In genomic region chr9:98678244-98678842, GRCh38 we compare ENCODE assay signal across 12 cellular contexts. TPM values are rescaled to one million over a fixed set of nuclear protein-coding genes. Genes with fewer than 3 reads are reported as not detected.
DNase-seq lines count a peak whose midpoint lies in the region; ATAC-seq and TF ChIP-seq lines count a peak whose summit lies in the region.
"Had no signal": no experiment of that assay in that cellular context is flagged by ENCODE, and none has a peak within 500 bp of the region (broad histone marks: within the 10 kb centered on the region; RNA-seq: fewer than 3 reads in every experiment).

No MANE protein-coding gene starts in this region.

- peak; percentile 39 for DNase-seq in activated CD4-positive, alpha-beta T cell treated with anti-CD3 and anti-CD28 coated beads for 48 hours
- no peak for DNase-seq in activated CD4-positive, alpha-beta T cell treated with anti-CD3 and anti-CD28 coated beads for 1 hour
- DNase-seq in IMR-90 (no peak), choroid plexus epithelial cell (ENCODE audit: low read depth) (peak; percentile 26), osteoblast (ENCODE audit: insufficient read length, low spot score, missing footprints) (no peak), SK-N-DZ (ENCODE audit: low spot score) (no peak)
- DNase-seq in activated T-helper 2 cell treated with anti-CD3 and anti-CD28 coated beads, Interferon-gamma antibody, Interleukin-2, Interleukin-4, amounts not matched to agents 10 μg/mL and 5 μg/mL and 100 μg/mL, durations not matched to agents 14 hours and 24 hours and 36 hours (ENCODE audit: low spot score) = no peak
- DNase-seq: CD8-positive, alpha-beta memory T cell; NCI-H1105 had no signal

- H4K20me1 ChIP-seq in IMR-90 (ENCODE audit: insufficient read depth, low read length) (0 out of 2 replicates have a peak, but pooled peaks cover 6% of the 10 kb centered on the region), osteoblast (ENCODE audit: insufficient read depth, low read length) (no peaks in the 10 kb centered on the region)

- H2BK15ac ChIP-seq in IMR-90 (ENCODE audit: low read depth, low read length) = no peak overlapping the region

- H4K8ac ChIP-seq in IMR-90 (ENCODE audit: low read depth in 2 of 2, low read length in 2 of 2) = no peak overlapping the region

- no peaks in the 10 kb centered on the region; the same call in none of the 2 replicates for H3K27me3 ChIP-seq in IMR-90 (ENCODE audit: control insufficient read depth, insufficient read depth, low read length)
- H3K27me3 ChIP-seq in osteoblast (ENCODE audit: insufficient read depth, low read length) = peaks cover 22% of the 10 kb centered on the region

- no CpG with 5 or more reads among the region's 9 CpGs for WGBS in IMR-90 (ENCODE audit: extremely low coverage in 2 of 2, insufficient read length in 1 of 2), 2 experiments

- POLR2A ChIA-PET in IMR-90 (lab: Charles Lee; ENCODE audit: unreplicated experiment) = no interaction called here

- in situ Hi-C loops in IMR-90 (cut with MboI; ENCODE audit: low sequenced_read_pairs) = no loop called here

- H3K4me3 ChIP-seq in IMR-90 (ENCODE audit: insufficient read depth, low read depth, low read length) (no peak overlapping the region), choroid plexus epithelial cell (ENCODE audit: low read depth, low read length) (no peak overlapping the region), osteoblast (ENCODE audit: insufficient read depth, low read length) (no peak overlapping the region)
- H3K4me3 ChIP-seq: HAP-1 had no signal

- no TSS peak for BruUV-seq in IMR-90 (replicated peaks; lab: Mats Ljungman, UMichigan)

- H2BK20ac ChIP-seq in IMR-90 (ENCODE audit: low read depth, low read length) = no peak overlapping the region

- CTCF ChIA-PET in IMR-90 (lab: Yijun Ruan, JAX) = no interaction called here

- no peak overlapping the region for H3K27ac Mint-ChIP-seq in activated T-helper 2 cell treated with anti-CD3 and anti-CD28 coated beads, Interferon-gamma antibody, Interleukin-2, Interleukin-4, amounts not matched to agents 10 μg/mL and 5 μg/mL and 100 μg/mL, durations not matched to agents 14 hours and 24 hours and 36 hours
- H3K27ac Mint-ChIP-seq: CD8-positive, alpha-beta memory T cell; stimulated activated naive CD8-positive, alpha-beta T cell treated with anti-CD3 and anti-CD28 coated beads, Interleukin-15, Interleukin-2, amounts not matched to agents 100 ng/mL and 50 ng/mL, for 24 hours had no signal

- H4K91ac ChIP-seq in IMR-90 (ENCODE audit: insufficient read depth, low read depth, low read length) = no peak overlapping the region

- H3K4me2 ChIP-seq in IMR-90 (ENCODE audit: low read depth, low read length) (no peak overlapping the region), osteoblast (ENCODE audit: insufficient read depth, low read length) (no peak overlapping the region)

- H3K27me3 Mint-ChIP-seq in activated T-helper 2 cell treated with anti-CD3 and anti-CD28 coated beads, Interferon-gamma antibody, Interleukin-2, Interleukin-4, amounts not matched to agents 10 μg/mL and 5 μg/mL and 100 μg/mL, durations not matched to agents 14 hours and 24 hours and 36 hours (ENCODE audit: low read depth) = peaks cover 23% of the 10 kb centered on the region

- H4K5ac ChIP-seq in IMR-90 (ENCODE audit: low read depth, low read length) = no peak overlapping the region

- no peak overlapping the region for H2BK5ac ChIP-seq in IMR-90 (ENCODE audit: low read depth, low read length, poor library complexity, severe bottlenecking)

- no peak overlapping the region for H3K18ac ChIP-seq in IMR-90 (ENCODE audit: low read depth, low read length)

- no peaks in the 10 kb centered on the region for H3K79me2 ChIP-seq in osteoblast (ENCODE audit: insufficient read depth, low read length)

- H3K9me3 Mint-ChIP-seq in activated T-helper 2 cell treated with anti-CD3 and anti-CD28 coated beads, Interferon-gamma antibody, Interleukin-2, Interleukin-4, amounts not matched to agents 10 μg/mL and 5 μg/mL and 100 μg/mL, durations not matched to agents 14 hours and 24 hours and 36 hours = no peaks in the 10 kb centered on the region

- no peak overlapping the region for H3K23ac ChIP-seq in IMR-90 (ENCODE audit: low read depth, low read length)

- H3K79me1 ChIP-seq in IMR-90 (ENCODE audit: low read depth in 1 of 2, low read length in 2 of 2) = peaks cover 12 to 43% of the 10 kb centered on the region in 2 experiments; a peak in 3 of 4 replicates

- intact Hi-C loops in IMR-90 (cut with micrococcal nuclease) = no loop called here
- intact Hi-C loops in activated T-helper 2 cell treated with anti-CD3 and anti-CD28 coated beads, Interferon-gamma antibody, Interleukin-2, Interleukin-4, amounts not matched to agents 10 μg/mL and 5 μg/mL and 100 μg/mL, durations not matched to agents 14 hours and 24 hours and 36 hours (cut with micrococcal nuclease) = no loop called here

- TF ChIP-seq CTCF in IMR-90 (conservative IDR thresholded peaks at IDR 0.05; ENCODE audit: low read depth, low read length) (peak; percentile 33; the same call in 1 of the 2 replicates), choroid plexus epithelial cell (conservative IDR thresholded peaks at IDR 0.05; ENCODE audit: low read depth, low read length) (peak; percentile 75), osteoblast (IDR thresholded peaks at IDR 0.05; ENCODE audit: extremely low read depth, low read depth, low read length) (peak; percentile 65)

- H3K36me3 Mint-ChIP-seq in activated T-helper 2 cell treated with anti-CD3 and anti-CD28 coated beads, Interferon-gamma antibody, Interleukin-2, Interleukin-4, amounts not matched to agents 10 μg/mL and 5 μg/mL and 100 μg/mL, durations not matched to agents 14 hours and 24 hours and 36 hours (ENCODE audit: low read depth) = no peaks in the 10 kb centered on the region
- H3K36me3 Mint-ChIP-seq: CD8-positive, alpha-beta memory T cell had no signal

- H3K9me3 ChIP-seq in IMR-90 (ENCODE audit: control insufficient read depth, insufficient read depth, low read length) (peaks cover 7% of the 10 kb centered on the region), osteoblast (ENCODE audit: low read depth, low read length) (no peaks in the 10 kb centered on the region)
- H3K9me3 ChIP-seq: HAP-1 had no signal

- H3K27ac ChIP-seq in IMR-90 (ENCODE audit: insufficient read depth, low read length) (no peak overlapping the region), osteoblast (ENCODE audit: low read depth, low read length) (no peak overlapping the region)

- H3K14ac ChIP-seq in IMR-90 (replicated peaks; ENCODE audit: low read depth, low read length) = no peak overlapping the region

- dilution Hi-C loops in IMR-90 (cut with HindIII; ENCODE audit: low sequenced_read_pairs, unreplicated experiment) = no loop called here

- H3K4ac ChIP-seq in IMR-90 (ENCODE audit: low read depth, low read length) = no peak overlapping the region

- H2AK9ac ChIP-seq in IMR-90 (replicated peaks; ENCODE audit: low read depth, low read length, poor library complexity) = no peak overlapping the region

- no peaks in the 10 kb centered on the region for H3K36me3 ChIP-seq in IMR-90 (ENCODE audit: control insufficient read depth, insufficient read depth, low read length)
- H3K36me3 ChIP-seq in osteoblast (ENCODE audit: insufficient read depth, low read length) = no peaks in the 10 kb centered on the region
- H3K36me3 ChIP-seq: HAP-1 had no signal

- H3K4me1 ChIP-seq in IMR-90 (ENCODE audit: control insufficient read depth, insufficient read depth, low read length) = 0 out of 2 replicates have a peak, but pooled peaks cover 1% of the 10 kb centered on the region
- no peaks in the 10 kb centered on the region for H3K4me1 ChIP-seq in osteoblast (ENCODE audit: insufficient read depth, low read length)

- H3K9ac ChIP-seq in IMR-90 (ENCODE audit: low read depth, low read length) = no peak overlapping the region

- peak; percentile 6; the same call in 1 of the 2 replicates for TF ChIP-seq RAD21 in IMR-90 (IDR thresholded peaks at IDR 0.05; ENCODE audit: low read length)

- H3K9me1 ChIP-seq in IMR-90 (ENCODE audit: insufficient read depth, low read length) = 0 out of 2 replicates have a peak, but pooled peaks cover 4% of the 10 kb centered on the region

- no peak overlapping the region for H2AFZ ChIP-seq in IMR-90 (replicated peaks; ENCODE audit: low read length, poor library complexity)
- no peak overlapping the region for H2AFZ ChIP-seq in osteoblast (ENCODE audit: low read length)

- no peak overlapping the region for H3K56ac ChIP-seq in IMR-90 (ENCODE audit: extremely low read depth, insufficient read depth, low read length)

- H2BK120ac ChIP-seq in IMR-90 (ENCODE audit: low read depth, low read length) = no peak overlapping the region

- no peak overlapping the region for H2AK5ac ChIP-seq in IMR-90 (ENCODE audit: low read depth, low read length)

- no peak for ATAC-seq in IMR-90 (ENCODE audit: low read depth)
- no peak for ATAC-seq in GM18909 (IDR thresholded peaks at IDR 0.05; ENCODE audit: poor library complexity, unreplicated experiment)

- no peak overlapping the region for H3K4me3 Mint-ChIP-seq in activated T-helper 2 cell treated with anti-CD3 and anti-CD28 coated beads, Interferon-gamma antibody, Interleukin-2, Interleukin-4, amounts not matched to agents 10 μg/mL and 5 μg/mL and 100 μg/mL, durations not matched to agents 14 hours and 24 hours and 36 hours (ENCODE audit: low read depth)
- H3K4me3 Mint-ChIP-seq: CD8-positive, alpha-beta memory T cell; stimulated activated naive CD8-positive, alpha-beta T cell treated with anti-CD3 and anti-CD28 coated beads, Interleukin-15, Interleukin-2, amounts not matched to agents 100 ng/mL and 50 ng/mL, for 24 hours had no signal

- H3K4me1 Mint-ChIP-seq in activated T-helper 2 cell treated with anti-CD3 and anti-CD28 coated beads, Interferon-gamma antibody, Interleukin-2, Interleukin-4, amounts not matched to agents 10 μg/mL and 5 μg/mL and 100 μg/mL, durations not matched to agents 14 hours and 24 hours and 36 hours (ENCODE audit: low read depth) = no peaks in the 10 kb centered on the region
- H3K4me1 Mint-ChIP-seq: CD8-positive, alpha-beta memory T cell had no signal

- no peak for TF ChIP-seq POLR2A in IMR-90 (IDR thresholded peaks at IDR 0.05; ENCODE audit: low read depth, low read length)

TF ChIP-seq in IMR-90, 13 proteins besides CTCF, POLR2A, EP300 and RAD21 (continues in another document):
- TF ChIP-seq BHLHE40 (IDR thresholded peaks at IDR 0.05; ENCODE audit: low read depth, low read length) (no peak), FOS (IDR thresholded peaks at IDR 0.05; ENCODE audit: low read depth, low read length) (no peak), CHD1 (IDR thresholded peaks at IDR 0.05; ENCODE audit: low read depth, low read length) (no peak), MAZ (IDR thresholded peaks at IDR 0.05; ENCODE audit: borderline replicate concordance, low read depth, low read length) (no peak)

RNA-seq across cellular contexts. Expression of gene GABBR2, which starts 30.4 kb away (rescaled TPM):
- total RNA-seq in IMR-90 (2012; rRNA removed) (19.4 and 20.3 TPM in 2 replicates), osteoblast (under 0.01 and 0.88 TPM in 2 replicates)
- polyA plus RNA-seq in IMR-90 (2012; rRNA removed) = 14.2 and 15.4 TPM in 2 replicates
- polyA plus RNA-seq in IMR-90 (2012; cell fraction: cytosol; rRNA removed) = 9.2 and 11.7 TPM in 2 replicates
- polyA plus RNA-seq in IMR-90 (2012; cell fraction: nucleus; rRNA removed; ENCODE audit: low replicate concordance) = 5.3 and 6.3 TPM in 2 replicates
- polyA plus RNA-seq in SK-N-DZ (2014; cell fraction: cytosol; rRNA removed) = 0.05 and 0.12 TPM in 2 replicates
- 0.20 and 1.2 TPM in 2 replicates for polyA plus RNA-seq in SK-N-DZ (2014; cell fraction: nucleus; rRNA removed)
- not detected in 2 replicates for total RNA-seq in activated T-helper 2 cell treated with anti-CD3 and anti-CD28 coated beads, Interferon-gamma antibody, Interleukin-2, Interleukin-4, amounts not matched to agents 10 μg/mL and 5 μg/mL and 100 μg/mL, durations not matched to agents 14 hours and 24 hours and 36 hours
- total RNA-seq: CD8-positive, alpha-beta memory T cell had no signal
- polyA plus RNA-seq: CD8-positive, alpha-beta memory T cell had no signal

Comparison
In these comparisons a context has a peak if more than half of its experiments do, and no peak if none do; other contexts are left out.
1. DNase-seq: peak in activated CD4-positive, alpha-beta T cell treated with anti-CD3 and anti-CD28 coated beads for 48 hours (single experiment) and choroid plexus epithelial cell (single experiment); none in activated CD4-positive, alpha-beta T cell treated with anti-CD3 and anti-CD28 coated beads for 1 hour (single experiment), IMR-90 (single experiment), osteoblast (single experiment), SK-N-DZ (single experiment) and activated T-helper 2 cell treated with anti-CD3 and anti-CD28 coated beads, Interferon-gamma antibody, Interleukin-2, Interleukin-4, amounts not matched to agents 10 μg/mL and 5 μg/mL and 100 μg/mL, durations not matched to agents 14 hours and 24 hours and 36 hours (single experiment).
2. RNA of gene GABBR2, which starts 30.4 kb away (total RNA-seq): 19.4 to 20.3 TPM in IMR-90; under 0.01 to 0.88 TPM in osteoblast and not detected in activated T-helper 2 cell treated with anti-CD3 and anti-CD28 coated beads, Interferon-gamma antibody, Interleukin-2, Interleukin-4, amounts not matched to agents 10 μg/mL and 5 μg/mL and 100 μg/mL, durations not matched to agents 14 hours and 24 hours and 36 hours; every median in the first group is over 10 times any median in the second.
3. Peak in every context shown above with its lines, with median percentiles within 50 percentile points of each other: CTCF ChIP-seq.